ENCODE assay signal across 1 cellular context in the genomic region with DNA sequence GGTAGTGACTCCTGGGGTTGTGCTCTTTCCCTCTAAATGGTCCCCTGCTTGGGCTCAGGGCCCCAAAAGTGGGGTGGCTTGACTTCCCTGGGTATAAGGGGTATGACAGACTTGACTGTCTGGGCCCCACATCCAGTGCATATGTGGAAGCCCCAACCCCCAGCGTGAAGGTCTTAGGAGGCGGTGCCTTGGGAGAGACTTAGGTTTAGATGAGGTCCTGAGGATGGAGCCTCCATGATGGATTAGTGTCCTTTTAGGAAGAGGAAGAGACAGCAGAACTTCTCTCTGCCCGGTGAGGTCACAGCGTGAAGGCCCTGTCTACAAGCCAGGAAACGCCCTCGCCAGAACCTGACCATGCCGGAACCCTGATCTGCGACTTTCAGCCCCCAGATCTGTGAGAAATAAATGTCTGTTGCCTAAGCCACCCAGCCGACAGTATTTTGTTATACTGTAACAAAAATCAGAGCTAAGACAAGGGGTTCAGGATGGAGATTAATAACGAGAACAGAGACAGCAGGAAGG.
TF ChIP-seq lines count a peak whose summit lies in the region.

No MANE protein-coding gene starts in this region.

TF ChIP-seq in endothelial cell of umbilical vein, 7 proteins besides CTCF, POLR2A, EP300 and RAD21:
- TF ChIP-seq JUN (IDR thresholded peaks at IDR 0.05; ENCODE audit: borderline replicate concordance, insufficient read depth, insufficient read length, low read depth) (no peak), POLR2AphosphoS5 (IDR thresholded peaks at IDR 0.05; ENCODE audit: insufficient read depth, low read depth, low read length) (no peak), GATA2 (IDR thresholded peaks at IDR 0.05; ENCODE audit: insufficient read depth, insufficient read length, low read depth, low read length) (no peak), EZH2 (IDR thresholded peaks at IDR 0.05; ENCODE audit: borderline replicate concordance, low read depth, low read length, severe bottlenecking) (no peak), MYC (IDR thresholded peaks at IDR 0.05; ENCODE audit: low read depth, low read length) (no peak), FOS (IDR thresholded peaks at IDR 0.05; ENCODE audit: borderline replicate concordance, insufficient read depth, low read length) (no peak)
- TF ChIP-seq, protein P1, sequence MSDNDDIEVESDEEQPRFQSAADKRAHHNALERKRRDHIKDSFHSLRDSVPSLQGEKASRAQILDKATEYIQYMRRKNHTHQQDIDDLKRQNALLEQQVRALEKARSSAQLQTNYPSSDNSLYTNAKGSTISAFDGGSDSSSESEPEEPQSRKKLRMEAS (IDR thresholded peaks at IDR 0.05; ENCODE audit: insufficient read depth, insufficient read length), result no peak
